Comparison of ENCODE assay signal across 1 cellular context in the genomic region with DNA sequence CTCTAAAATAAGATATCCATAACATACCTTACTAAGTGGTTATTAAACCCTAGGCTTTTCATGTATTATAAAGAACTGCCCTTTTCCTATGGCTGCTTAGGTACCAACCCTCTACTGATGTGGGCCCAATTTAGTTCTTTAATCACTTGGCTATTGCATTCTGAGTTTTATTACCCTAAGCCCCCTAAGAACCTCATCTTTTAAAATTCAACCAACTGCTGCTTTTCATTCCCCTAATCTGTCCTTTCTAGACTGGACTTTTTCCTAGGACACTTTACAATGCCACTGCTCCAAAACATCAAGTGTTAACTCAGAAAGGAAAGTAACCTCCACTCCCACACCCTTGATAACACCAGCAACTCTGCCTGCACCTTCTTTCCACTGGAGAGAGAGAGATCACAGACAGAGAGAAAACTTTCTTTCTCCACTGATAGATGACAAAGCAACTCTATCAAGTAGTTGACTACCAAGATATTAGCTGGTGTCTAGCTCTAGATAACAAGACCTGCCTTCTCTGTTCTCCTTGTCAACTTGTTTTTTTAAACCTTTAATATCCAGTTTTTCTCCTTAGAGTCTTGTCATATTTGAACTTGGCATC.
TF ChIP-seq lines count a peak whose summit lies in the region.

No MANE protein-coding gene starts in this region.

TF ChIP-seq in K562, 482 proteins besides CTCF, POLR2A, EP300 and RAD21 (continued from another document and continues in another):
- TF ChIP-seq, protein P1, sequence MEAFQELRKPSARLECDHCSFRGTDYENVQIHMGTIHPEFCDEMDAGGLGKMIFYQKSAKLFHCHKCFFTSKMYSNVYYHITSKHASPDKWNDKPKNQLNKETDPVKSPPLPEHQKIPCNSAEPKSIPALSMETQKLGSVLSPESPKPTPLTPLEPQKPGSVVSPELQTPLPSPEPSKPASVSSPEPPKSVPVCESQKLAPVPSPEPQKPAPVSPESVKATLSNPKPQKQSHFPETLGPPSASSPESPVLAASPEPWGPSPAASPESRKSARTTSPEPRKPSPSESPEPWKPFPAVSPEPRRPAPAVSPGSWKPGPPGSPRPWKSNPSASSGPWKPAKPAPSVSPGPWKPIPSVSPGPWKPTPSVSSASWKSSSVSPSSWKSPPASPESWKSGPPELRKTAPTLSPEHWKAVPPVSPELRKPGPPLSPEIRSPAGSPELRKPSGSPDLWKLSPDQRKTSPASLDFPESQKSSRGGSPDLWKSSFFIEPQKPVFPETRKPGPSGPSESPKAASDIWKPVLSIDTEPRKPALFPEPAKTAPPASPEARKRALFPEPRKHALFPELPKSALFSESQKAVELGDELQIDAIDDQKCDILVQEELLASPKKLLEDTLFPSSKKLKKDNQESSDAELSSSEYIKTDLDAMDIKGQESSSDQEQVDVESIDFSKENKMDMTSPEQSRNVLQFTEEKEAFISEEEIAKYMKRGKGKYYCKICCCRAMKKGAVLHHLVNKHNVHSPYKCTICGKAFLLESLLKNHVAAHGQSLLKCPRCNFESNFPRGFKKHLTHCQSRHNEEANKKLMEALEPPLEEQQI (IDR thresholded peaks at IDR 0.05) = peak; percentile 96
- TF ChIP-seq MEIS2 (IDR thresholded peaks at IDR 0.05; ENCODE audit: partially characterized antibody) (peak; percentile 53), CCNT2 (IDR thresholded peaks at IDR 0.05; ENCODE audit: borderline replicate concordance, extremely low read depth, insufficient read length, low read depth, low read length) (peak; percentile 93), PCBP1 (IDR thresholded peaks at IDR 0.05; ENCODE audit: low read depth, low read length, poor library complexity, severe bottlenecking) (no peak), GABPB2 (CRISPR knock-in tag; conservative IDR thresholded peaks at IDR 0.05) (no peak), CBFA2T3 (IDR thresholded peaks at IDR 0.05) (peak; percentile 99), NCOA4 (IDR thresholded peaks at IDR 0.05; ENCODE audit: partially characterized antibody) (peak; percentile 12), RFX1 (IDR thresholded peaks at IDR 0.05) (no peak), BCOR (IDR thresholded peaks at IDR 0.05) (peak; percentile 81), ZNF165 (CRISPR knock-in tag; IDR thresholded peaks at IDR 0.05; ENCODE audit: borderline replicate concordance) (peak; percentile 97), BACH1 (tag; IDR thresholded peaks at IDR 0.05) (no peak), JUND (IDR thresholded peaks at IDR 0.05; ENCODE audit: borderline replicate concordance, low read depth, low read length) (peak; percentile 79), JUND (tag; IDR thresholded peaks at IDR 0.05; ENCODE audit: borderline replicate concordance, low read depth, low read length) (peak; percentile 76; the same call in 2 of the 3 replicates), HNRNPL (IDR thresholded peaks at IDR 0.05; ENCODE audit: low read depth, low read length) (no peak), MAFF (IDR thresholded peaks at IDR 0.05; ENCODE audit: low read length) (peak; percentile 93), BDP1 (IDR thresholded peaks at IDR 0.05; ENCODE audit: insufficient read depth, insufficient read length) (no peak), TCF7L2 (IDR thresholded peaks at IDR 0.05; ENCODE audit: low read depth, low read length) (no peak), NEUROD1 (IDR thresholded peaks at IDR 0.05; ENCODE audit: borderline replicate concordance, low read depth, low read length, partially characterized antibody) (peak; percentile 73), GATAD2A (IDR thresholded peaks at IDR 0.05) (peak; percentile 99), ZNF764 (CRISPR knock-in tag; IDR thresholded peaks at IDR 0.05; ENCODE audit: low read depth) (no peak), MAFG (tag; conservative IDR thresholded peaks at IDR 0.05) (peak; percentile 95), ZNF239 (CRISPR knock-in tag; IDR thresholded peaks at IDR 0.05) (no peak), ZNF140 (CRISPR knock-in tag; IDR thresholded peaks at IDR 0.05) (no peak), ZKSCAN8 (CRISPR knock-in tag; IDR thresholded peaks at IDR 0.05) (peak; percentile 82), MCM7 (IDR thresholded peaks at IDR 0.05) (0 out of 4 replicates have a peak, but pooled peaks of 1 of the 2 experiments have one; percentile 13), MYC (IDR thresholded peaks at IDR 0.05; ENCODE audit: low read depth, low read length) (0 out of 2 replicates have a peak, but pooled peaks have one; percentile 14), MYC (CRISPR knock-in tag; IDR thresholded peaks at IDR 0.05; ENCODE audit: borderline replicate concordance, low read depth) (no peak), ZNF134 (CRISPR knock-in tag; conservative IDR thresholded peaks at IDR 0.05) (peak; percentile 59; the same call in 1 of the 2 replicates), U2AF2 (optimal IDR thresholded peaks at IDR 0.05; ENCODE audit: low read depth, low read length) (no peak), NFIX (CRISPR knock-in tag; IDR thresholded peaks at IDR 0.05; ENCODE audit: low read depth) (no peak), SRSF9 (IDR thresholded peaks at IDR 0.05; ENCODE audit: borderline replicate concordance, low read depth, low read length) (no peak), NFE2 (IDR thresholded peaks at IDR 0.05; ENCODE audit: low read depth) (peak; percentile 97)
- TF ChIP-seq, protein P2, sequence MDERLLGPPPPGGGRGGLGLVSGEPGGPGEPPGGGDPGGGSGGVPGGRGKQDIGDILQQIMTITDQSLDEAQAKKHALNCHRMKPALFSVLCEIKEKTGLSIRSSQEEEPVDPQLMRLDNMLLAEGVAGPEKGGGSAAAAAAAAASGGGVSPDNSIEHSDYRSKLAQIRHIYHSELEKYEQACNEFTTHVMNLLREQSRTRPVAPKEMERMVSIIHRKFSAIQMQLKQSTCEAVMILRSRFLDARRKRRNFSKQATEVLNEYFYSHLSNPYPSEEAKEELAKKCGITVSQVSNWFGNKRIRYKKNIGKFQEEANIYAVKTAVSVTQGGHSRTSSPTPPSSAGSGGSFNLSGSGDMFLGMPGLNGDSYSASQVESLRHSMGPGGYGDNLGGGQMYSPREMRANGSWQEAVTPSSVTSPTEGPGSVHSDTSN (CRISPR knock-in tag; IDR thresholded peaks at IDR 0.05; ENCODE audit: low read depth) = no peak
- TF ChIP-seq, protein P2 (tag; conservative IDR thresholded peaks at IDR 0.05; ENCODE audit: low read depth) = peak; percentile 42
- TF ChIP-seq, protein P3, sequence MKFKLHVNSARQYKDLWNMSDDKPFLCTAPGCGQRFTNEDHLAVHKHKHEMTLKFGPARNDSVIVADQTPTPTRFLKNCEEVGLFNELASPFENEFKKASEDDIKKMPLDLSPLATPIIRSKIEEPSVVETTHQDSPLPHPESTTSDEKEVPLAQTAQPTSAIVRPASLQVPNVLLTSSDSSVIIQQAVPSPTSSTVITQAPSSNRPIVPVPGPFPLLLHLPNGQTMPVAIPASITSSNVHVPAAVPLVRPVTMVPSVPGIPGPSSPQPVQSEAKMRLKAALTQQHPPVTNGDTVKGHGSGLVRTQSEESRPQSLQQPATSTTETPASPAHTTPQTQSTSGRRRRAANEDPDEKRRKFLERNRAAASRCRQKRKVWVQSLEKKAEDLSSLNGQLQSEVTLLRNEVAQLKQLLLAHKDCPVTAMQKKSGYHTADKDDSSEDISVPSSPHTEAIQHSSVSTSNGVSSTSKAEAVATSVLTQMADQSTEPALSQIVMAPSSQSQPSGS (CRISPR knock-in tag; IDR thresholded peaks at IDR 0.05) = no peak
- TF ChIP-seq, protein P4, sequence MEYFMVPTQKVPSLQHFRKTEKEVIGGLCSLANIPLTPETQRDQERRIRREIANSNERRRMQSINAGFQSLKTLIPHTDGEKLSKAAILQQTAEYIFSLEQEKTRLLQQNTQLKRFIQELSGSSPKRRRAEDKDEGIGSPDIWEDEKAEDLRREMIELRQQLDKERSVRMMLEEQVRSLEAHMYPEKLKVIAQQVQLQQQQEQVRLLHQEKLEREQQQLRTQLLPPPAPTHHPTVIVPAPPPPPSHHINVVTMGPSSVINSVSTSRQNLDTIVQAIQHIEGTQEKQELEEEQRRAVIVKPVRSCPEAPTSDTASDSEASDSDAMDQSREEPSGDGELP (CRISPR knock-in tag; IDR thresholded peaks at IDR 0.05; ENCODE audit: borderline replicate concordance) = no peak
- TF ChIP-seq, protein P5, sequence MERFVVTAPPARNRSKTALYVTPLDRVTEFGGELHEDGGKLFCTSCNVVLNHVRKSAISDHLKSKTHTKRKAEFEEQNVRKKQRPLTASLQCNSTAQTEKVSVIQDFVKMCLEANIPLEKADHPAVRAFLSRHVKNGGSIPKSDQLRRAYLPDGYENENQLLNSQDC (CRISPR knock-in tag; IDR thresholded peaks at IDR 0.05) = no peak
- TF ChIP-seq, protein P6, sequence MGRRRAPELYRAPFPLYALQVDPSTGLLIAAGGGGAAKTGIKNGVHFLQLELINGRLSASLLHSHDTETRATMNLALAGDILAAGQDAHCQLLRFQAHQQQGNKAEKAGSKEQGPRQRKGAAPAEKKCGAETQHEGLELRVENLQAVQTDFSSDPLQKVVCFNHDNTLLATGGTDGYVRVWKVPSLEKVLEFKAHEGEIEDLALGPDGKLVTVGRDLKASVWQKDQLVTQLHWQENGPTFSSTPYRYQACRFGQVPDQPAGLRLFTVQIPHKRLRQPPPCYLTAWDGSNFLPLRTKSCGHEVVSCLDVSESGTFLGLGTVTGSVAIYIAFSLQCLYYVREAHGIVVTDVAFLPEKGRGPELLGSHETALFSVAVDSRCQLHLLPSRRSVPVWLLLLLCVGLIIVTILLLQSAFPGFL (CRISPR knock-in tag; IDR thresholded peaks at IDR 0.05) = 0 out of 2 replicates have a peak, but pooled peaks have one; percentile 55
- TF ChIP-seq, protein P7, sequence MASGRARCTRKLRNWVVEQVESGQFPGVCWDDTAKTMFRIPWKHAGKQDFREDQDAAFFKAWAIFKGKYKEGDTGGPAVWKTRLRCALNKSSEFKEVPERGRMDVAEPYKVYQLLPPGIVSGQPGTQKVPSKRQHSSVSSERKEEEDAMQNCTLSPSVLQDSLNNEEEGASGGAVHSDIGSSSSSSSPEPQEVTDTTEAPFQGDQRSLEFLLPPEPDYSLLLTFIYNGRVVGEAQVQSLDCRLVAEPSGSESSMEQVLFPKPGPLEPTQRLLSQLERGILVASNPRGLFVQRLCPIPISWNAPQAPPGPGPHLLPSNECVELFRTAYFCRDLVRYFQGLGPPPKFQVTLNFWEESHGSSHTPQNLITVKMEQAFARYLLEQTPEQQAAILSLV (tag; IDR thresholded peaks at IDR 0.05) = no peak
- TF ChIP-seq, protein P8, sequence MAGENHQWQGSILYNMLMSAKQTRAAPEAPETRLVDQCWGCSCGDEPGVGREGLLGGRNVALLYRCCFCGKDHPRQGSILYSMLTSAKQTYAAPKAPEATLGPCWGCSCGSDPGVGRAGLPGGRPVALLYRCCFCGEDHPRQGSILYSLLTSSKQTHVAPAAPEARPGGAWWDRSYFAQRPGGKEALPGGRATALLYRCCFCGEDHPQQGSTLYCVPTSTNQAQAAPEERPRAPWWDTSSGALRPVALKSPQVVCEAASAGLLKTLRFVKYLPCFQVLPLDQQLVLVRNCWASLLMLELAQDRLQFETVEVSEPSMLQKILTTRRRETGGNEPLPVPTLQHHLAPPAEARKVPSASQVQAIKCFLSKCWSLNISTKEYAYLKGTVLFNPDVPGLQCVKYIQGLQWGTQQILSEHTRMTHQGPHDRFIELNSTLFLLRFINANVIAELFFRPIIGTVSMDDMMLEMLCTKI (IDR thresholded peaks at IDR 0.05; ENCODE audit: partially characterized antibody) = no peak
- TF ChIP-seq, protein P9, sequence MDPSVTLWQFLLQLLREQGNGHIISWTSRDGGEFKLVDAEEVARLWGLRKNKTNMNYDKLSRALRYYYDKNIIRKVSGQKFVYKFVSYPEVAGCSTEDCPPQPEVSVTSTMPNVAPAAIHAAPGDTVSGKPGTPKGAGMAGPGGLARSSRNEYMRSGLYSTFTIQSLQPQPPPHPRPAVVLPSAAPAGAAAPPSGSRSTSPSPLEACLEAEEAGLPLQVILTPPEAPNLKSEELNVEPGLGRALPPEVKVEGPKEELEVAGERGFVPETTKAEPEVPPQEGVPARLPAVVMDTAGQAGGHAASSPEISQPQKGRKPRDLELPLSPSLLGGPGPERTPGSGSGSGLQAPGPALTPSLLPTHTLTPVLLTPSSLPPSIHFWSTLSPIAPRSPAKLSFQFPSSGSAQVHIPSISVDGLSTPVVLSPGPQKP (CRISPR knock-in tag; IDR thresholded peaks at IDR 0.05) = no peak
